8 cellular contexts compared by ENCODE assay signal in genomic region chr1:24955161-24955560, GRCh38. TPM values are rescaled to one million over a fixed set of nuclear protein-coding genes. Genes with fewer than 3 reads are reported as not detected.
A peak's percentile ranks its signal among the peaks of the same experiment; 100 is the strongest.
DNase-seq lines count a peak whose midpoint lies in the region; ATAC-seq and TF ChIP-seq lines count a peak whose summit lies in the region.

No MANE protein-coding gene starts in this region.

- no peak for TF ChIP-seq CTCF in neural progenitor cell (IDR thresholded peaks at IDR 0.05)

- H3K4me3 ChIP-seq in neural progenitor cell = no peak overlapping the region

- H3K4me2 ChIP-seq in neural progenitor cell = no peak overlapping the region

- no peaks in the 10 kb centered on the region for H3K9me3 ChIP-seq in neural progenitor cell (ENCODE audit: low read depth)

- H3F3A ChIP-seq in neural progenitor cell (ENCODE audit: low read depth) = no peaks in the 10 kb centered on the region

- DNase-seq in MV-4-11 (lab: John Stamatoyannopoulos, UW) = peak; percentile 97
- peak; percentile 56 for DNase-seq in activated T-cell treated with anti-CD3 and anti-CD28 coated beads for 4 hours
- DNase-seq in neural progenitor cell (ENCODE audit: low spot score) = no peak
- no peak for DNase-seq in NCI-H2196 treated with DMSO at 0.1 percent for 48 hours (lab: John Stamatoyannopoulos, UW; ENCODE audit: unreplicated experiment)
- no peak for DNase-seq in GM03348 (ENCODE audit: low spot score)

- ATAC-seq in GM18520 (IDR thresholded peaks at IDR 0.05; ENCODE audit: unreplicated experiment) = peak; percentile 43
- ATAC-seq in GM18870 (IDR thresholded peaks at IDR 0.05; ENCODE audit: unreplicated experiment) = no peak
- no peak for ATAC-seq in GM21529 (IDR thresholded peaks at IDR 0.05; ENCODE audit: unreplicated experiment)

- H3K79me2 ChIP-seq in neural progenitor cell (ENCODE audit: low read depth) = no peaks in the 10 kb centered on the region

- H2AFZ ChIP-seq in neural progenitor cell (replicated peaks) = no peak overlapping the region

- no peak overlapping the region for H3K4me3 Mint-ChIP-seq in neural progenitor cell

- no peaks in the 10 kb centered on the region for H3K36me3 ChIP-seq in neural progenitor cell

- no peaks in the 10 kb centered on the region for H4K20me1 ChIP-seq in neural progenitor cell (ENCODE audit: low read depth)

- H3K9ac ChIP-seq in neural progenitor cell = no peak overlapping the region

- no peaks in the 10 kb centered on the region for H3K27me3 Mint-ChIP-seq in neural progenitor cell (ENCODE audit: insufficient read depth, low read depth)

- H3K4me1 Mint-ChIP-seq in neural progenitor cell = no peaks in the 10 kb centered on the region

- H3K36me3 Mint-ChIP-seq in neural progenitor cell = no peaks in the 10 kb centered on the region

- H3K27ac ChIP-seq in neural progenitor cell = no peak overlapping the region

- H3K27ac Mint-ChIP-seq in neural progenitor cell = peak overlapping the region; percentile 11

- no peaks in the 10 kb centered on the region for H3K9me3 Mint-ChIP-seq in neural progenitor cell

- no peaks in the 10 kb centered on the region for H3K27me3 ChIP-seq in neural progenitor cell

- no peaks in the 10 kb centered on the region for H3K4me1 ChIP-seq in neural progenitor cell

RNA-seq across cellular contexts. Expression of gene RUNX3, which starts 25.1 kb away (rescaled TPM):
- total RNA-seq in neural progenitor cell (ENCODE audit: low replicate concordance) = 0.09 TPM in 1 of 2 replicates, not detected in the other

Comparison
In these comparisons a context has a peak if more than half of its experiments do, and no peak if none do; other contexts are left out.
1. DNase-seq: peak in MV-4-11 (single experiment) and activated T-cell treated with anti-CD3 and anti-CD28 coated beads for 4 hours (single experiment); none in neural progenitor cell (single experiment), NCI-H2196 treated with DMSO at 0.1 percent for 48 hours (single experiment) and GM03348 (single experiment).